Comparison of ENCODE assay signal across 17 cellular contexts in the genomic region with DNA sequence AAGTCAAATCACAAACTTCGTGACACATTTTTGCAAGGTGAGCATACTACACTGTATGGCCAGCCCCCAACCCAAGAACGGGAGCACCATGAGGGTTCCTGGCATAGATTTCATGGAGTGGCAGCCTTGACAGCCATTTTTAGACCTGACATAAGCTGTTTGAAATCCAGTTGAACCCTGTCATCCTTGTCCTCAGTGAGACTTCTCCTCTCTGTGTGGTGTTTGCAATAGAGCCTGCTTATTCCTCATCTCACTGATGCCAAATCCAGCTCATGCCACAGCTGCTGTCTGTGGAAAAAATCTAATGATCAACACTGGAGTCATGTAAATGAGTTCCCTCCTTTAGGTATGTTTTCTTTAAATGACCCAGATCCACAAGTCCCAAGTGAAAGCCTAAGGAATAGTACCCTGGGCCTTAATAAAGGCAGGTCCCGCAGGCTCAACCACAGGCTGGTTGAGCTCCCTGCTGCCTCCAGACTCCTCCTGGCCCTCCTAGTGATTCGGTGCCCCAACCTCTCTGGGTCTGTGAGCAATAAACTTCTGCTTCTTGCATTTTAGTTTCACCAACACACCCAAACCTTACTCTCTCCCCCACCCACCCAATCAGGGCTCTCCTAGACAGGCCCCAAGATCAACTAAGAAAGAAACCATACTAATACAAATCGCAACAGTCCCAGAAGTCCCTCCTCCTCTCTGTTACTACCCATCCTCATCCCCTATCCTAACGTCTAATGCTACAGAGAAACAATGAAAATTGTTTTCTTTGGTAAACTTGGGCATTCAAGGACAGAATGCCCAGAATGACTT. TPM values are rescaled to one million over a fixed set of nuclear protein-coding genes. Genes with fewer than 3 reads are reported as not detected.
DNase-seq lines count a peak whose midpoint lies in the region; ATAC-seq and TF ChIP-seq lines count a peak whose summit lies in the region.
"Had no signal": no experiment of that assay in that cellular context is flagged by ENCODE, and none has a peak within 500 bp of the region (broad histone marks: within the 10 kb centered on the region; RNA-seq: fewer than 3 reads in every experiment).

No MANE protein-coding gene starts in this region.

- H2AFZ ChIP-seq in osteoblast (ENCODE audit: low read length): peak overlapping the region; percentile 55

- in situ Hi-C loops in Caki2 (cut with HindIII; ENCODE audit: low pct_unique_long_range_greater_than_20kb, low sequenced_read_pairs): no loop called here

- no peak overlapping the region for H3K4me3 Mint-ChIP-seq in chondrocyte (ENCODE audit: unreplicated experiment)
- H3K4me3 Mint-ChIP-seq: activated CD8-positive, alpha-beta T cell treated with anti-CD3 and anti-CD28 coated beads, Interleukin-2, amount 10 ng/mL, durations not matched to agents 7 days and 5 days; B cell; mesothelial cell of epicardium had no signal

- no peaks in the 10 kb centered on the region for H3K27me3 ChIP-seq in osteoblast (ENCODE audit: insufficient read depth, low read length)
- H3K27me3 ChIP-seq: ascending aorta, colonic mucosa, right atrium auricular region had no signal

- H3K4me1 ChIP-seq in osteoblast (ENCODE audit: insufficient read depth, low read length): peaks cover 17% of the 10 kb centered on the region
- H3K4me1 ChIP-seq: ascending aorta, colonic mucosa, right atrium auricular region had no signal

- TF ChIP-seq CTCF in chondrocyte (IDR thresholded peaks at IDR 0.05): no peak
- no peak for TF ChIP-seq CTCF in osteoblast (IDR thresholded peaks at IDR 0.05; ENCODE audit: extremely low read depth, low read depth, low read length)

- peak overlapping the region; percentile 85 for H3K27ac ChIP-seq in osteoblast (ENCODE audit: low read depth, low read length)
- H3K27ac ChIP-seq: ascending aorta, colonic mucosa, heart right ventricle, right atrium auricular region had no signal

- H3K36me3 Mint-ChIP-seq in chondrocyte (ENCODE audit: low read depth): no peaks in the 10 kb centered on the region
- H3K36me3 Mint-ChIP-seq: mesothelial cell of epicardium had no signal

- no peaks in the 10 kb centered on the region for H3K79me2 ChIP-seq in osteoblast (ENCODE audit: insufficient read depth, low read length)

- no peaks in the 10 kb centered on the region for H4K20me1 ChIP-seq in osteoblast (ENCODE audit: insufficient read depth, low read length)

- no peaks in the 10 kb centered on the region for H3K9me3 ChIP-seq in osteoblast (ENCODE audit: low read depth, low read length)
- H3K9me3 ChIP-seq: ascending aorta, colonic mucosa, heart right ventricle, right atrium auricular region had no signal

- H3K27ac Mint-ChIP-seq in chondrocyte (ENCODE audit: unreplicated experiment): peak overlapping the region; percentile 74
- H3K27ac Mint-ChIP-seq: activated CD8-positive, alpha-beta T cell treated with anti-CD3 and anti-CD28 coated beads, Interleukin-2, amount 10 ng/mL, durations not matched to agents 7 days and 5 days; B cell; mesothelial cell of epicardium had no signal

- H3K4me2 ChIP-seq in osteoblast (ENCODE audit: insufficient read depth, low read length): peak overlapping the region; percentile 42

- DNase-seq in Caki2 (ENCODE audit: low read depth): peak; percentile 77
- peak; percentile 65 for DNase-seq in LHCN-M2 (ENCODE audit: low read depth)
- no peak for DNase-seq in chondrocyte (ENCODE audit: low spot score)
- DNase-seq in osteoblast (ENCODE audit: insufficient read length, low spot score, missing footprints): no peak
- no peak for DNase-seq in amniotic stem cell (lab: John Stamatoyannopoulos, UW)
- no peak for DNase-seq in effector CD8-positive, alpha-beta T cell (lab: John Stamatoyannopoulos, UW)
- DNase-seq in NK-92 treated with Interleukin-12 subunit alpha and Interleukin-12 subunit beta, amount 100 ng/mL, for 24 hours (lab: John Stamatoyannopoulos, UW): no peak
- DNase-seq: activated CD8-positive, alpha-beta T cell treated with anti-CD3 and anti-CD28 coated beads, Interleukin-2, amount 10 ng/mL, durations not matched to agents 7 days and 5 days; colonic mucosa; heart right ventricle; NCI-H187 had no signal

- peak overlapping the region; percentile 3 for H3K4me3 ChIP-seq in osteoblast (ENCODE audit: insufficient read depth, low read length)
- H3K4me3 ChIP-seq: ascending aorta, colonic mucosa, heart right ventricle, right atrium auricular region had no signal

- H3K27me3 Mint-ChIP-seq in chondrocyte (ENCODE audit: low read depth): peaks cover 8% of the 10 kb centered on the region

- H3K9me3 Mint-ChIP-seq in chondrocyte (ENCODE audit: low read depth): no peaks in the 10 kb centered on the region
- H3K9me3 Mint-ChIP-seq: mesothelial cell of epicardium had no signal

- peaks cover 10% of the 10 kb centered on the region for H3K4me1 Mint-ChIP-seq in chondrocyte (ENCODE audit: low read depth)

- ATAC-seq in HG02759 (IDR thresholded peaks at IDR 0.05; ENCODE audit: unreplicated experiment): no peak
- ATAC-seq: activated CD8-positive, alpha-beta T cell treated with anti-CD3 and anti-CD28 coated beads, Interleukin-2, amount 10 ng/mL, durations not matched to agents 7 days and 5 days; HCT116 had no signal

- H3K36me3 ChIP-seq in osteoblast (ENCODE audit: insufficient read depth, low read length): peaks cover 3% of the 10 kb centered on the region
- H3K36me3 ChIP-seq: ascending aorta, colonic mucosa, heart right ventricle, right atrium auricular region had no signal

RNA-seq across cellular contexts. Expression of a gene that starts 8.4 kb away (rescaled TPM):
- total RNA-seq in Caki2 (2014; rRNA removed; shearing (Covaris generic); ENCODE audit: low replicate concordance): 3.7 and 5.2 TPM in 2 replicates
- total RNA-seq in LHCN-M2 (2014; rRNA removed) (1.8 and 2.4 TPM in 2 replicates), chondrocyte (not detected in 3 replicates), osteoblast (0.29 and 0.36 TPM in 2 replicates)
- 0.17 TPM for polyA plus RNA-seq in LHCN-M2 (2012)
- total RNA-seq: activated CD8-positive, alpha-beta T cell treated with anti-CD3 and anti-CD28 coated beads, Interleukin-2, amount 10 ng/mL, durations not matched to agents 7 days and 5 days; ascending aorta; B cell had no signal
- polyA plus RNA-seq: heart right ventricle had no signal

Comparison
In these comparisons a context has a peak if more than half of its experiments do, and no peak if none do; other contexts are left out.
1. DNase-seq: peak in Caki2 (single experiment) and LHCN-M2 (single experiment); none in chondrocyte (single experiment), osteoblast (single experiment), amniotic stem cell (single experiment), effector CD8-positive, alpha-beta T cell (single experiment) and NK-92 treated with Interleukin-12 subunit alpha and Interleukin-12 subunit beta, amount 100 ng/mL, for 24 hours (single experiment).